ENCODE assay signal across 11 cellular contexts in genomic region chr3:66115858-66116654, GRCh38.
A peak's percentile ranks its signal among the peaks of the same experiment; 100 is the strongest.
DNase-seq lines count a peak whose midpoint lies in the region; ATAC-seq and TF ChIP-seq lines count a peak whose summit lies in the region.
"Had no signal": no experiment of that assay in that cellular context is flagged by ENCODE, and none has a peak within 500 bp of the region (broad histone marks: within the 10 kb centered on the region; RNA-seq: fewer than 3 reads in every experiment).

No MANE protein-coding gene starts in this region.

- TF ChIP-seq CTCF in suprapubic skin (IDR thresholded peaks at IDR 0.05): no peak

- H3K36me3 ChIP-seq in suprapubic skin: no peaks in the 10 kb centered on the region

- no peaks in the 10 kb centered on the region for H3K9me3 ChIP-seq in suprapubic skin

- no peak for TF ChIP-seq POLR2A in suprapubic skin (IDR thresholded peaks at IDR 0.05)

- peaks cover 13% of the 10 kb centered on the region for H3K4me1 ChIP-seq in suprapubic skin

- TF ChIP-seq EP300 in suprapubic skin (IDR thresholded peaks at IDR 0.05): no peak

- H3K27ac ChIP-seq in suprapubic skin: peak overlapping the region; percentile 58

- DNase-seq in HT-29 (ENCODE audit: low spot score): peak; percentile 54
- peak; percentile 92 for DNase-seq in cerebellar cortex (ENCODE audit: low spot score)
- peak; percentile 96 for DNase-seq in islet precursor cell
- DNase-seq in suprapubic skin (ENCODE audit: low spot score in 2 of 2): peak in 1 of 2 donors; percentile 69
- DNase-seq in NCI-H1105 (lab: John Stamatoyannopoulos, UW): no peak
- no peak for DNase-seq in inferior parietal cortex (ENCODE audit: extremely low spot score)
- DNase-seq: activated CD4-positive, alpha-beta memory T cell treated with anti-CD3 and anti-CD28 coated beads for 36 hours; NCI-H1105 treated with DMSO at 0.1 percent for 48 hours had no signal

- ATAC-seq in HG03139 (IDR thresholded peaks at IDR 0.05; ENCODE audit: unreplicated experiment): no peak
- ATAC-seq in HG02870 (IDR thresholded peaks at IDR 0.05; ENCODE audit: unreplicated experiment): no peak
- ATAC-seq: stimulated activated memory B cell treated with anti-CD40 and anti-IgM and Interleukin-4, amounts not matched to agents 10 μg/mL and 1 μg/mL and 100 μg/mL, for 72 hours had no signal

- H3K27me3 ChIP-seq in suprapubic skin: no peaks in the 10 kb centered on the region

- 55% methylated on average over 6 of the region's 6 CpGs for WGBS in suprapubic skin

- no peak overlapping the region for H3K4me3 ChIP-seq in suprapubic skin

Comparison
In these comparisons a context has a peak if more than half of its experiments do, and no peak if none do; other contexts are left out.
1. DNase-seq: peak in HT-29 (single experiment), cerebellar cortex (single experiment) and islet precursor cell (single experiment); none in NCI-H1105 (single experiment) and inferior parietal cortex (single experiment).